In genomic region chr17:13462673-13463124, GRCh38 we compare ENCODE assay signal across 14 cellular contexts.
DNase-seq lines count a peak whose midpoint lies in the region; ATAC-seq, FAIRE-seq and TF ChIP-seq lines count a peak whose summit lies in the region.
"Had no signal": no experiment of that assay in that cellular context is flagged by ENCODE, and none has a peak within 500 bp of the region (broad histone marks: within the 10 kb centered on the region; RNA-seq: fewer than 3 reads in every experiment).

No MANE protein-coding gene starts in this region.

- intact Hi-C loops in HepG2 (cut with micrococcal nuclease; ENCODE audit: unreplicated experiment), result loop anchor here (10.0 kb wide), 1 partner anchor 58 kb away; no protein-coding TSS in a partner anchor
- intact Hi-C loops in right lobe of liver (cut with DNase I), result no loop called here
- intact Hi-C loops in esophagus muscularis mucosa (cut with DNase I), result no loop called here
- intact Hi-C loops in spleen (cut with DNase I; ENCODE audit: low total_unique reads), result no loop called here

- no peak for TF ChIP-seq CTCF in HepG2 (CRISPR knock-in tag; IDR thresholded peaks at IDR 0.05)
- no peak for TF ChIP-seq CTCF in right lobe of liver (IDR thresholded peaks at IDR 0.05)
- TF ChIP-seq CTCF in esophagus muscularis mucosa (IDR thresholded peaks at IDR 0.05), result no peak
- no peak for TF ChIP-seq CTCF in neural crest cell (conservative IDR thresholded peaks at IDR 0.05)
- no peak for TF ChIP-seq CTCF in spleen (IDR thresholded peaks at IDR 0.05 in 8 of 11, conservative IDR thresholded peaks at IDR 0.05 in 3 of 11)

- POLR2A ChIA-PET in HepG2 (lab: Yijun Ruan, JAX), result interaction anchor here (2.7 kb wide), 1 partner anchor 25 kb away, joined by 9 read pairs; no protein-coding TSS in a partner anchor

- no peaks in the 10 kb centered on the region for H3K27me3 Mint-ChIP-seq in neural crest cell (ENCODE audit: low read depth)

- H3K27ac ChIP-seq in HepG2 (ENCODE audit: extremely low read length, insufficient read depth, low read length) (peak overlapping the region; percentile 82), right lobe of liver (no peak overlapping the region), esophagus muscularis mucosa (replicated peaks in 1 of 4) (peak overlapping the region in 1 of 4 donors; percentile 34), spleen (peak overlapping the region in 5 of 8 donors; percentile 42 to 63 (median 54))
- H3K27ac ChIP-seq: 22Rv1, BLaER1 had no signal

- H3K9ac ChIP-seq in HepG2 (ENCODE audit: insufficient read depth, low read depth, low read length), result peak overlapping the region; percentile 52
- H3K9ac ChIP-seq: BLaER1 had no signal

- H3K4me1 ChIP-seq in HepG2 (ENCODE audit: insufficient read depth, low read length), result peaks cover 47% of the 10 kb centered on the region
- H3K4me1 ChIP-seq in right lobe of liver, result no peaks in the 10 kb centered on the region
- peaks cover 0 to 14% (median 0%) of the 10 kb centered on the region in 4 donors for H3K4me1 ChIP-seq in esophagus muscularis mucosa
- H3K4me1 ChIP-seq in spleen, result no peaks in the 10 kb centered on the region

- peak; percentile 70 for FAIRE-seq in HepG2 (lab: Jason Lieb, UNC)
- FAIRE-seq: GM18507 had no signal

- H3K4me1 Mint-ChIP-seq in neural crest cell, result peaks cover 27% of the 10 kb centered on the region
- H3K4me1 Mint-ChIP-seq: H9 had no signal

- no peak for TF ChIP-seq RAD21 in HepG2 (CRISPR knock-in tag; IDR thresholded peaks at IDR 0.05)

- peak overlapping the region; percentile 59 for H3K4me2 ChIP-seq in HepG2 (ENCODE audit: low read depth, low read length)
- H3K4me2 ChIP-seq: BLaER1 had no signal

- H3K27ac Mint-ChIP-seq in neural crest cell (ENCODE audit: unreplicated experiment), result peak overlapping the region; percentile 90
- H3K27ac Mint-ChIP-seq: H9 had no signal

- H3K4me3 Mint-ChIP-seq in neural crest cell, result peak overlapping the region; percentile 37
- H3K4me3 Mint-ChIP-seq: H9 had no signal

- peaks cover 5% of the 10 kb centered on the region for H3K9me3 Mint-ChIP-seq in neural crest cell
- H3K9me3 Mint-ChIP-seq: H9 had no signal

- no TSS peak for BruUV-seq in HepG2 (replicated peaks; lab: Mats Ljungman, UMichigan)

- H4K20me1 ChIP-seq in HepG2 (ENCODE audit: insufficient read depth, low read length), result no peaks in the 10 kb centered on the region
- H4K20me1 ChIP-seq: BLaER1 had no signal

- H3K79me2 ChIP-seq in HepG2 (ENCODE audit: insufficient read depth, low read length), result no peaks in the 10 kb centered on the region

- no peaks in the 10 kb centered on the region for H3K9me3 ChIP-seq in HepG2 (ENCODE audit: low read length)
- no peaks in the 10 kb centered on the region for H3K9me3 ChIP-seq in right lobe of liver
- no peaks in the 10 kb centered on the region for H3K9me3 ChIP-seq in esophagus muscularis mucosa
- no peaks in the 10 kb centered on the region for H3K9me3 ChIP-seq in spleen
- H3K9me3 ChIP-seq: BLaER1 had no signal

- TF ChIP-seq EP300 in HepG2 (IDR thresholded peaks at IDR 0.05; ENCODE audit: low read depth in 2 of 2, low read length in 2 of 2) (peak in 1 of 2 experiments; percentile 93; a peak in 2 of 4 replicates), HepG2 (CRISPR knock-in tag; IDR thresholded peaks at IDR 0.05; ENCODE audit: borderline replicate concordance) (peak; percentile 64), esophagus muscularis mucosa (IDR thresholded peaks at IDR 0.05) (no peak)

- in situ Hi-C loops in HepG2 (cut with HindIII; ENCODE audit: extremely low pct_ligation_motif_present, low pct_unique_long_range_greater_than_20kb), result no loop called here

- ATAC-seq in HepG2 (peak; percentile 97), right lobe of liver (no peak), GM21717 (IDR thresholded peaks at IDR 0.05; ENCODE audit: unreplicated experiment) (no peak)

- WGBS in HepG2 (ENCODE audit: low lambda C conversion rate), result 1% methylated on average over 8 of the region's 8 CpGs
- 39% methylated on average over 3 of the region's 8 CpGs for WGBS in right lobe of liver (ENCODE audit: insufficient coverage, low coverage, low lambda C conversion rate, missing lambda C conversion rate)
- 65% methylated on average over 8 of the region's 8 CpGs for WGBS in esophagus muscularis mucosa
- WGBS in spleen, 5 donors, result 51 to 72% (median 69%) methylated on average over 8 of the region's 8 CpGs

- H3K36me3 Mint-ChIP-seq in neural crest cell (ENCODE audit: low read depth), result no peaks in the 10 kb centered on the region

- H2AFZ ChIP-seq in HepG2 (ENCODE audit: low read length), result no peak overlapping the region

- DNase-seq in HepG2 (ENCODE audit: low spot score) (peak; percentile 83), right lobe of liver (no peak), esophagus muscularis mucosa (ENCODE audit: extremely low spot score) (peak; percentile 89), neural crest cell (ENCODE audit: low read depth, low spot score) (no peak), spleen (no peak), NCI-H2171 (lab: John Stamatoyannopoulos, UW) (no peak), NCI-H1105 (lab: John Stamatoyannopoulos, UW) (no peak)
- DNase-seq: AML-193, GOT3, H9 had no signal

- H3K27me3 ChIP-seq in HepG2 (ENCODE audit: control insufficient read depth in 1 of 2, insufficient read depth in 2 of 2, low read length in 2 of 2) (no peaks in the 10 kb centered on the region), right lobe of liver (no peaks in the 10 kb centered on the region), esophagus muscularis mucosa (peaks cover 0 to 6% (median 2%) of the 10 kb centered on the region in 4 donors), spleen (replicated peaks in 1 of 7) (no peaks in the 10 kb centered on the region)
- H3K27me3 ChIP-seq: BLaER1 had no signal

- no peak for TF ChIP-seq POLR2A in HepG2 (IDR thresholded peaks at IDR 0.05; ENCODE audit: insufficient read depth in 1 of 2, low read depth in 2 of 2, low read length in 2 of 2)
- no peak for TF ChIP-seq POLR2A in right lobe of liver (IDR thresholded peaks at IDR 0.05)
- no peak for TF ChIP-seq POLR2A in esophagus muscularis mucosa (IDR thresholded peaks at IDR 0.05; ENCODE audit: low read depth)
- no peak for TF ChIP-seq POLR2A in spleen (IDR thresholded peaks at IDR 0.05)

- CTCF ChIA-PET in HepG2 (lab: Yijun Ruan, JAX; ENCODE audit: low intra/inter-chr PET ratio, low total read pairs), result no interaction called here

- H3K36me3 ChIP-seq in HepG2 (replicated peaks in 1 of 2; ENCODE audit: control insufficient read depth in 1 of 2, insufficient read depth in 2 of 2, low read length in 2 of 2) (no peaks in the 10 kb centered on the region), right lobe of liver (no peaks in the 10 kb centered on the region), esophagus muscularis mucosa (no peaks in the 10 kb centered on the region), spleen (no peaks in the 10 kb centered on the region)
- H3K36me3 ChIP-seq: BLaER1 had no signal

- H3K4me3 ChIP-seq in HepG2 (replicated peaks in 1 of 3; ENCODE audit: insufficient read depth in 1 of 3, low read depth in 2 of 3, low read length in 3 of 3) (no peak overlapping the region; a peak in 1 of 6 replicates), right lobe of liver (no peak overlapping the region), esophagus muscularis mucosa (no peak overlapping the region), spleen (no peak overlapping the region)
- H3K4me3 ChIP-seq: BLaER1 had no signal

TF ChIP-seq in HepG2, 621 proteins besides CTCF, POLR2A, EP300 and RAD21 (continues in another document):
- peak; percentile 62; the same call in 1 of the 2 replicates for TF ChIP-seq PHF21A (CRISPR knock-in tag; IDR thresholded peaks at IDR 0.05)
- no peak for TF ChIP-seq REXO4 (CRISPR knock-in tag; IDR thresholded peaks at IDR 0.05; ENCODE audit: borderline replicate concordance)
- no peak for TF ChIP-seq KLF11 (CRISPR knock-in tag; IDR thresholded peaks at IDR 0.05)
- peak; percentile 25; the same call in 1 of the 2 replicates for TF ChIP-seq POLR2G (IDR thresholded peaks at IDR 0.05; ENCODE audit: low read depth, low read length)
- no peak for TF ChIP-seq TERF1 (CRISPR knock-in tag; IDR thresholded peaks at IDR 0.05)
- TF ChIP-seq BRF2 (CRISPR knock-in tag; IDR thresholded peaks at IDR 0.05), result no peak
- no peak for TF ChIP-seq NFKB2 (CRISPR knock-in tag; IDR thresholded peaks at IDR 0.05; ENCODE audit: borderline replicate concordance)
- no peak for TF ChIP-seq CC2D1A (CRISPR knock-in tag; IDR thresholded peaks at IDR 0.05)
- TF ChIP-seq ZNF550 (CRISPR knock-in tag; IDR thresholded peaks at IDR 0.05; ENCODE audit: borderline replicate concordance), result no peak
- TF ChIP-seq KAT8 (CRISPR knock-in tag; IDR thresholded peaks at IDR 0.05), result 0 out of 2 replicates have a peak, but pooled peaks have one; percentile 36
- TF ChIP-seq EED (CRISPR knock-in tag; IDR thresholded peaks at IDR 0.05), result no peak
- peak; percentile 62; the same call in 1 of the 2 replicates for TF ChIP-seq RCOR2 (CRISPR knock-in tag; IDR thresholded peaks at IDR 0.05)
- peak; percentile 51; the same call in 1 of the 2 replicates for TF ChIP-seq RXRA (CRISPR knock-in tag; IDR thresholded peaks at IDR 0.05)

Comparison
In these comparisons a context has a peak if more than half of its experiments do, and no peak if none do; other contexts are left out.
1. DNase-seq: peak in HepG2 (single experiment) and esophagus muscularis mucosa (single experiment); none in right lobe of liver (0 of 3), neural crest cell (single experiment), spleen (single experiment), NCI-H2171 (single experiment) and NCI-H1105 (single experiment).
2. H3K27ac ChIP-seq: peak in HepG2 (single experiment) and spleen (5 of 8); none in right lobe of liver (0 of 3).